21 cellular contexts compared by ENCODE assay signal in the genomic region with DNA sequence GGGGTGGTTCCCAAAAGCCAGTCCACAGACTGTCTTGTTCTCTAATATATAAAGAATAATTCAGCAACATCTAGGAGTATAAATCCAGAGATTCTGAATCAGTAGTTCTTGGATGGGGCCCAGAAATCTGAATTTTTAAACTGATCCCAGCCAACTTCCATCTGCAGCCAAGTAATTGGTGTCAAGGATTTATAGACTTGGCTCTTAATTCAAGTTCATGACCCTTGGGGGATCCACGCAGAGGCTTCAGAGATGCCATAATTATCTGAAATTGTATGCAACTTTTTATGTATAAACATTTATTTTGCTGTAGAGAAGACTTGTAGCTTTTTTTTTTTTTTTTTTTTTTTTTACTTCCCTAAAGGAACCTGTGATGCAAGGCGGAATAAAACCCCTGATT.
"Had no signal": no experiment of that assay in that cellular context is flagged by ENCODE, and none has a peak within 500 bp of the region (broad histone marks: within the 10 kb centered on the region; RNA-seq: fewer than 3 reads in every experiment).

No MANE protein-coding gene starts in this region.

- H3K27me3 ChIP-seq: dorsolateral prefrontal cortex, esophagus muscularis mucosa, gastrocnemius medialis, heart right ventricle, left lung had no signal

- H3K27ac ChIP-seq: coronary artery, dorsolateral prefrontal cortex, esophagus muscularis mucosa, gastrocnemius medialis, heart right ventricle, left lung, lower lobe of right lung had no signal

- H3K4me1 Mint-ChIP-seq: naive B cell had no signal

- DNase-seq: dermis blood vessel endothelial cell; dorsolateral prefrontal cortex; effector CD4-positive, alpha-beta T cell; effector memory CD4-positive, alpha-beta T cell; foreskin fibroblast; foreskin melanocyte; gastrocnemius medialis; glutamatergic neuron; head of caudate nucleus; heart right ventricle; hippocampal formation; left colon; left lung; left ventricle myocardium superior; lower lobe of right lung; mesenchymal stem cell; mucosa of descending colon; naive B cell had no signal

- H3K36me3 Mint-ChIP-seq: mesothelial cell of epicardium had no signal

- H3K4me3 ChIP-seq: coronary artery, dorsolateral prefrontal cortex, esophagus muscularis mucosa, gastrocnemius medialis, heart right ventricle, left lung, lower lobe of right lung, mucosa of descending colon had no signal

- H3K4me1 ChIP-seq: left lung, lower lobe of right lung had no signal

- H3K9me3 ChIP-seq: esophagus muscularis mucosa, gastrocnemius medialis, heart right ventricle, left lung, lower lobe of right lung, mucosa of descending colon had no signal

- H3K27ac Mint-ChIP-seq: mesothelial cell of epicardium, naive B cell had no signal

- H3K4me3 Mint-ChIP-seq: mesothelial cell of epicardium, naive B cell had no signal
